ENCODE assay signal across 33 cellular contexts in the genomic region with DNA sequence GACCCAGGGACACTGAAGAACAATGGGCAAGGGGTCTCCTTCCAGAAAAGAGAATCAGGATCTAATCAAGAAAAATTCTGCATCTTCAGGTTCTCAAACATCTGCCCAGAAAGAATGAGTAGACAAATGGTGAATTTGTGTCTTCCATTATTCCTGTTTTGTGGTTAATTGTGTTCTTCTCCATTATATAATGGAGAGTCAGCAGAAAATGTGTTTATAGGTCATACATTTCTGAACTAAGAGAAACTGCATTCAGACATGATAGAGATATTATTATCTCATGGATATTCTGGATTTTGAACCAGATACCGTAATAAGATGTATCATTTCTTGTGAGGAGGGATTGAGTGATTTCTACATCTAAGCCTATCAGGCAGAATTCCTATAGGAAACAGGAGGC.
DNase-seq lines count a peak whose midpoint lies in the region; ATAC-seq, FAIRE-seq and TF ChIP-seq lines count a peak whose summit lies in the region.
"Had no signal": no experiment of that assay in that cellular context is flagged by ENCODE, and none has a peak within 500 bp of the region (broad histone marks: within the 10 kb centered on the region; RNA-seq: fewer than 3 reads in every experiment).

No MANE protein-coding gene starts in this region.

- H3K18ac ChIP-seq in IMR-90 (ENCODE audit: low read depth, low read length) = no peak overlapping the region

- in situ Hi-C loops in HepG2 (cut with HindIII; ENCODE audit: extremely low pct_ligation_motif_present, low pct_unique_long_range_greater_than_20kb) (no loop called here), IMR-90 (cut with MboI; ENCODE audit: low sequenced_read_pairs) (no loop called here)

- TF ChIP-seq POLR2A in HepG2 (IDR thresholded peaks at IDR 0.05; ENCODE audit: insufficient read depth in 1 of 2, low read depth in 2 of 2, low read length in 2 of 2) (no peak), right lobe of liver (IDR thresholded peaks at IDR 0.05) (no peak), A549 (IDR thresholded peaks at IDR 0.05; ENCODE audit: low read length) (no peak), IMR-90 (IDR thresholded peaks at IDR 0.05; ENCODE audit: low read depth, low read length) (no peak)

- H3K9ac ChIP-seq in HepG2 (ENCODE audit: insufficient read depth, low read depth, low read length) (no peak overlapping the region), IMR-90 (ENCODE audit: low read depth, low read length) (no peak overlapping the region)
- H3K9ac ChIP-seq: BLaER1; BLaER1 treated with 17β-estradiol and CSF1 and Interleukin-3, amounts not matched to agents 10 nM and 100 nM had no signal

- no peak overlapping the region for H2AK9ac ChIP-seq in IMR-90 (replicated peaks; ENCODE audit: low read depth, low read length, poor library complexity)

- peaks cover 10% of the 10 kb centered on the region for H3K9me3 ChIP-seq in HepG2 (ENCODE audit: low read length)
- H3K9me3 ChIP-seq in right lobe of liver = peaks cover 0 to 3% (median 0%) of the 10 kb centered on the region in 4 donors
- peaks cover 30% of the 10 kb centered on the region for H3K9me3 ChIP-seq in A549
- H3K9me3 ChIP-seq in IMR-90 (ENCODE audit: control insufficient read depth, insufficient read depth, low read length) = peaks cover 9% of the 10 kb centered on the region; the same call in 1 of the 2 replicates
- H3K9me3 ChIP-seq in PC-9 (ENCODE audit: insufficient read depth, low read depth) = peaks cover 13% of the 10 kb centered on the region
- H3K9me3 ChIP-seq: BE2C, BLaER1 had no signal

- no peaks in the 10 kb centered on the region for H3K79me1 ChIP-seq in IMR-90 (ENCODE audit: low read depth in 1 of 2, low read length in 2 of 2)

- no peaks in the 10 kb centered on the region for H3F3A ChIP-seq in PC-9 (ENCODE audit: insufficient read depth, low read depth)

- FAIRE-seq in HepG2 (lab: Jason Lieb, UNC) (no peak), A549 (lab: Jason Lieb, UNC) (peak; percentile 32)
- FAIRE-seq: A204.1, D721Med had no signal

- no peaks in the 10 kb centered on the region for H3K27me3 Mint-ChIP-seq in chondrocyte (ENCODE audit: low read depth)
- H3K27me3 Mint-ChIP-seq: B cell; CD4-positive, alpha-beta memory T cell; CD4-positive, alpha-beta T cell; CD4-positive, CD25-positive, alpha-beta regulatory T cell had no signal

- H3K79me2 ChIP-seq in HepG2 (ENCODE audit: insufficient read depth, low read length) (no peaks in the 10 kb centered on the region), PC-9 (ENCODE audit: low read depth) (no peaks in the 10 kb centered on the region)

- H3K4me3 ChIP-seq in HepG2 (replicated peaks in 1 of 3; ENCODE audit: insufficient read depth in 1 of 3, low read depth in 2 of 3, low read length in 3 of 3) (no peak overlapping the region), right lobe of liver (no peak overlapping the region), A549 (no peak overlapping the region), IMR-90 (ENCODE audit: insufficient read depth, low read depth, low read length) (no peak overlapping the region), PC-9 (no peak overlapping the region)
- H3K4me3 ChIP-seq: BLaER1; BLaER1 treated with 17β-estradiol and CSF1 and Interleukin-3, amounts not matched to agents 10 nM and 100 nM had no signal

- DNase-seq in HepG2 (ENCODE audit: low spot score) (no peak), right lobe of liver (no peak), A549 (ENCODE audit: low read depth in 1 of 2, low spot score in 1 of 2) (no peak), IMR-90 (no peak), PC-9 (no peak), chondrocyte (ENCODE audit: low spot score) (no peak)
- DNase-seq: 8988T; ACHN; AML-193; BE2C; C1 segment of cervical spinal cord; Caco-2; Calu3; CD4-positive, alpha-beta memory T cell; CD4-positive, alpha-beta T cell; CD4-positive, CD25-positive, alpha-beta regulatory T cell; CD8-positive, alpha-beta memory T cell; CD8-positive, alpha-beta T cell; COR-L47; DMS 273 treated with DMSO at 0.1 percent for 48 hours; DMS153; DMS79; DMS79 treated with DMSO at 0.1 percent for 48 hours; DND-41; EL had no signal

- H3K27ac ChIP-seq in HepG2 (ENCODE audit: extremely low read length, insufficient read depth, low read length) = no peak overlapping the region
- no peak overlapping the region for H3K27ac ChIP-seq in right lobe of liver
- no peak overlapping the region for H3K27ac ChIP-seq in A549
- no peak overlapping the region for H3K27ac ChIP-seq in IMR-90 (ENCODE audit: insufficient read depth, low read length)
- no peak overlapping the region for H3K27ac ChIP-seq in PC-9
- H3K27ac ChIP-seq: 22Rv1; BLaER1; BLaER1 treated with 17β-estradiol and CSF1 and Interleukin-3, amounts not matched to agents 10 nM and 100 nM; C4-2B had no signal

- H2BK20ac ChIP-seq in IMR-90 (ENCODE audit: low read depth, low read length) = no peak overlapping the region

- H4K5ac ChIP-seq in IMR-90 (ENCODE audit: low read depth, low read length) = no peak overlapping the region

- peaks cover 5% of the 10 kb centered on the region for H3K4me1 Mint-ChIP-seq in chondrocyte (ENCODE audit: low read depth)
- H3K4me1 Mint-ChIP-seq: B cell; CD14-positive monocyte; CD4-positive, alpha-beta memory T cell; CD4-positive, CD25-positive, alpha-beta regulatory T cell; CD8-positive, alpha-beta memory T cell had no signal

- no peak overlapping the region for H3K14ac ChIP-seq in IMR-90 (replicated peaks; ENCODE audit: low read depth, low read length)

- H3K27me3 ChIP-seq in HepG2 (ENCODE audit: control insufficient read depth in 1 of 2, insufficient read depth in 2 of 2, low read length in 2 of 2) (no peaks in the 10 kb centered on the region), right lobe of liver (no peaks in the 10 kb centered on the region), IMR-90 (ENCODE audit: control insufficient read depth, insufficient read depth, low read length) (no peaks in the 10 kb centered on the region), PC-9 (ENCODE audit: insufficient read depth, low read depth) (no peaks in the 10 kb centered on the region)
- H3K27me3 ChIP-seq: BE2C; BLaER1; BLaER1 treated with 17β-estradiol and CSF1 and Interleukin-3, amounts not matched to agents 10 nM and 100 nM had no signal

- intact Hi-C loops in HepG2 (cut with micrococcal nuclease; ENCODE audit: unreplicated experiment) (no loop called here), right lobe of liver (cut with DNase I) (no loop called here), IMR-90 (cut with micrococcal nuclease) (no loop called here), PC-9 (cut with micrococcal nuclease; ENCODE audit: unreplicated experiment) (no loop called here)

- H3K4ac ChIP-seq in IMR-90 (ENCODE audit: low read depth, low read length) = no peak overlapping the region

- POLR2A ChIA-PET in HepG2 (lab: Yijun Ruan, JAX) (no interaction called here), A549 (lab: Yijun Ruan, JAX) (no interaction called here), IMR-90 (lab: Charles Lee; ENCODE audit: unreplicated experiment) (no interaction called here), PC-9 (lab: Charles Lee; ENCODE audit: unreplicated experiment) (interaction anchor here (0.7 kb wide), 1 partner anchor 596 kb away, joined by 7 read pairs; no protein-coding TSS in a partner anchor)

- TF ChIP-seq RAD21 in HepG2 (CRISPR knock-in tag; IDR thresholded peaks at IDR 0.05) (no peak), A549 (conservative IDR thresholded peaks at IDR 0.05 in 1 of 2, IDR thresholded peaks at IDR 0.05 in 1 of 2) (no peak), IMR-90 (IDR thresholded peaks at IDR 0.05; ENCODE audit: low read length) (no peak)

- H3K4me2 ChIP-seq in HepG2 (ENCODE audit: low read depth, low read length) = no peak overlapping the region
- H3K4me2 ChIP-seq in A549 = no peak overlapping the region
- H3K4me2 ChIP-seq in IMR-90 (ENCODE audit: low read depth, low read length) = no peak overlapping the region
- H3K4me2 ChIP-seq in PC-9 = no peak overlapping the region
- H3K4me2 ChIP-seq: BLaER1; BLaER1 treated with 17β-estradiol and CSF1 and Interleukin-3, amounts not matched to agents 10 nM and 100 nM had no signal

- BruUV-seq in HepG2 (replicated peaks; lab: Mats Ljungman, UMichigan) (no TSS peak), IMR-90 (replicated peaks; lab: Mats Ljungman, UMichigan) (no TSS peak), PC-9 (replicated peaks; lab: Mats Ljungman, UMichigan) (no TSS peak)

- TF ChIP-seq EP300 in HepG2 (IDR thresholded peaks at IDR 0.05; ENCODE audit: low read depth in 2 of 2, low read length in 2 of 2) (no peak), HepG2 (CRISPR knock-in tag; IDR thresholded peaks at IDR 0.05; ENCODE audit: borderline replicate concordance) (no peak), A549 (IDR thresholded peaks at IDR 0.05) (no peak)

- TF ChIP-seq CTCF in HepG2 (CRISPR knock-in tag; IDR thresholded peaks at IDR 0.05) (no peak), right lobe of liver (IDR thresholded peaks at IDR 0.05) (no peak), A549 (IDR thresholded peaks at IDR 0.05) (no peak), IMR-90 (conservative IDR thresholded peaks at IDR 0.05; ENCODE audit: low read depth, low read length) (no peak), PC-9 (conservative IDR thresholded peaks at IDR 0.05) (no peak), chondrocyte (IDR thresholded peaks at IDR 0.05) (no peak)

- H3K36me3 ChIP-seq in HepG2 (replicated peaks in 1 of 2; ENCODE audit: control insufficient read depth in 1 of 2, insufficient read depth in 2 of 2, low read length in 2 of 2) (no peaks in the 10 kb centered on the region), right lobe of liver (no peaks in the 10 kb centered on the region), IMR-90 (ENCODE audit: control insufficient read depth, insufficient read depth, low read length) (no peaks in the 10 kb centered on the region), PC-9 (ENCODE audit: low read depth) (no peaks in the 10 kb centered on the region)
- H3K36me3 ChIP-seq: BE2C; BLaER1; BLaER1 treated with 17β-estradiol and CSF1 and Interleukin-3, amounts not matched to agents 10 nM and 100 nM had no signal

- no peak overlapping the region for H4K8ac ChIP-seq in IMR-90 (ENCODE audit: low read depth in 2 of 2, low read length in 2 of 2)

- no peak overlapping the region for H2BK5ac ChIP-seq in IMR-90 (ENCODE audit: low read depth, low read length, poor library complexity, severe bottlenecking)

- H2AK5ac ChIP-seq in IMR-90 (ENCODE audit: low read depth, low read length) = no peak overlapping the region

- 2% methylated on average over 1 of the region's 1 CpG for WGBS in HepG2 (ENCODE audit: low lambda C conversion rate)
- 88% methylated on average over 1 of the region's 1 CpG for WGBS in right lobe of liver (ENCODE audit: insufficient coverage, low coverage, low lambda C conversion rate, missing lambda C conversion rate)
- WGBS in A549 (ENCODE audit: missing lambda C conversion rate) = 81% methylated on average over 1 of the region's 1 CpG
- no CpG with 5 or more reads among the region's 1 CpG for WGBS in IMR-90 (ENCODE audit: extremely low coverage in 2 of 2, insufficient read length in 1 of 2), 2 experiments

- dilution Hi-C loops in IMR-90 (cut with HindIII; ENCODE audit: low sequenced_read_pairs, unreplicated experiment) = no loop called here

- H3K4me3 Mint-ChIP-seq in chondrocyte (ENCODE audit: unreplicated experiment) = no peak overlapping the region
- H3K4me3 Mint-ChIP-seq: B cell; CD14-positive monocyte; CD4-positive, alpha-beta memory T cell; CD4-positive, alpha-beta T cell; CD4-positive, CD25-positive, alpha-beta regulatory T cell; CD8-positive, alpha-beta memory T cell; CD8-positive, alpha-beta T cell had no signal

- H3K23ac ChIP-seq in IMR-90 (ENCODE audit: low read depth, low read length) = no peak overlapping the region

- no peak overlapping the region for H2AFZ ChIP-seq in HepG2 (ENCODE audit: low read length)
- no peak overlapping the region for H2AFZ ChIP-seq in IMR-90 (replicated peaks; ENCODE audit: low read length, poor library complexity)
- no peak overlapping the region for H2AFZ ChIP-seq in PC-9

- no peak for ATAC-seq in HepG2
- ATAC-seq in right lobe of liver = no peak
- ATAC-seq in A549 = no peak
- ATAC-seq in IMR-90 (ENCODE audit: low read depth) = no peak
- ATAC-seq: CD8-positive, alpha-beta T cell had no signal

- no peak overlapping the region for H3K56ac ChIP-seq in IMR-90 (ENCODE audit: extremely low read depth, insufficient read depth, low read length)

- H2BK120ac ChIP-seq in IMR-90 (ENCODE audit: low read depth, low read length) = no peak overlapping the region

- H3K36me3 Mint-ChIP-seq in chondrocyte (ENCODE audit: low read depth) = peaks cover 5% of the 10 kb centered on the region
- H3K36me3 Mint-ChIP-seq: CD14-positive monocyte; CD4-positive, alpha-beta memory T cell; CD4-positive, CD25-positive, alpha-beta regulatory T cell; CD8-positive, alpha-beta memory T cell; CD8-positive, alpha-beta T cell had no signal

- no peak overlapping the region for H3K27ac Mint-ChIP-seq in chondrocyte (ENCODE audit: unreplicated experiment)
- H3K27ac Mint-ChIP-seq: B cell; CD14-positive monocyte; CD4-positive, alpha-beta memory T cell; CD4-positive, alpha-beta T cell; CD4-positive, CD25-positive, alpha-beta regulatory T cell; CD8-positive, alpha-beta memory T cell; CD8-positive, alpha-beta T cell had no signal

- no peaks in the 10 kb centered on the region for H3K9me1 ChIP-seq in IMR-90 (ENCODE audit: insufficient read depth, low read length)

- peaks cover 5% of the 10 kb centered on the region; the same call in 1 of the 2 replicates for H3K9me2 ChIP-seq in PC-9 (ENCODE audit: insufficient read depth)

- H3K4me1 ChIP-seq in HepG2 (ENCODE audit: insufficient read depth, low read length) = no peaks in the 10 kb centered on the region
- H3K4me1 ChIP-seq in right lobe of liver = peaks cover 0 to 4% (median 0%) of the 10 kb centered on the region in 4 donors
- no peaks in the 10 kb centered on the region for H3K4me1 ChIP-seq in A549
- H3K4me1 ChIP-seq in IMR-90 (ENCODE audit: control insufficient read depth, insufficient read depth, low read length) = no peaks in the 10 kb centered on the region
- H3K4me1 ChIP-seq in PC-9 (replicated peaks; ENCODE audit: insufficient read depth) = no peaks in the 10 kb centered on the region
- H3K4me1 ChIP-seq: BE2C; BLaER1; BLaER1 treated with 17β-estradiol and CSF1 and Interleukin-3, amounts not matched to agents 10 nM and 100 nM; Caco-2 had no signal

- no peak overlapping the region for H4K91ac ChIP-seq in IMR-90 (ENCODE audit: insufficient read depth, low read depth, low read length)

- no peak overlapping the region for H2BK15ac ChIP-seq in IMR-90 (ENCODE audit: low read depth, low read length)

- H3K9me3 Mint-ChIP-seq in chondrocyte (ENCODE audit: low read depth) = peaks cover 45% of the 10 kb centered on the region

- H4K20me1 ChIP-seq in HepG2 (ENCODE audit: insufficient read depth, low read length) = no peaks in the 10 kb centered on the region
- H4K20me1 ChIP-seq in IMR-90 (ENCODE audit: insufficient read depth, low read length) = no peaks in the 10 kb centered on the region
- H4K20me1 ChIP-seq in PC-9 (ENCODE audit: insufficient read depth) = no peaks in the 10 kb centered on the region
- H4K20me1 ChIP-seq: BLaER1; BLaER1 treated with 17β-estradiol and CSF1 and Interleukin-3, amounts not matched to agents 10 nM and 100 nM had no signal

- CTCF ChIA-PET in HepG2 (lab: Yijun Ruan, JAX; ENCODE audit: low intra/inter-chr PET ratio, low total read pairs) = no interaction called here
- CTCF ChIA-PET in A549 (lab: Yijun Ruan, JAX) = no interaction called here
- CTCF ChIA-PET in IMR-90 (lab: Yijun Ruan, JAX) = no interaction called here
- CTCF ChIA-PET in PC-9 (lab: Charles Lee) = no interaction called here
